In the genomic region with DNA sequence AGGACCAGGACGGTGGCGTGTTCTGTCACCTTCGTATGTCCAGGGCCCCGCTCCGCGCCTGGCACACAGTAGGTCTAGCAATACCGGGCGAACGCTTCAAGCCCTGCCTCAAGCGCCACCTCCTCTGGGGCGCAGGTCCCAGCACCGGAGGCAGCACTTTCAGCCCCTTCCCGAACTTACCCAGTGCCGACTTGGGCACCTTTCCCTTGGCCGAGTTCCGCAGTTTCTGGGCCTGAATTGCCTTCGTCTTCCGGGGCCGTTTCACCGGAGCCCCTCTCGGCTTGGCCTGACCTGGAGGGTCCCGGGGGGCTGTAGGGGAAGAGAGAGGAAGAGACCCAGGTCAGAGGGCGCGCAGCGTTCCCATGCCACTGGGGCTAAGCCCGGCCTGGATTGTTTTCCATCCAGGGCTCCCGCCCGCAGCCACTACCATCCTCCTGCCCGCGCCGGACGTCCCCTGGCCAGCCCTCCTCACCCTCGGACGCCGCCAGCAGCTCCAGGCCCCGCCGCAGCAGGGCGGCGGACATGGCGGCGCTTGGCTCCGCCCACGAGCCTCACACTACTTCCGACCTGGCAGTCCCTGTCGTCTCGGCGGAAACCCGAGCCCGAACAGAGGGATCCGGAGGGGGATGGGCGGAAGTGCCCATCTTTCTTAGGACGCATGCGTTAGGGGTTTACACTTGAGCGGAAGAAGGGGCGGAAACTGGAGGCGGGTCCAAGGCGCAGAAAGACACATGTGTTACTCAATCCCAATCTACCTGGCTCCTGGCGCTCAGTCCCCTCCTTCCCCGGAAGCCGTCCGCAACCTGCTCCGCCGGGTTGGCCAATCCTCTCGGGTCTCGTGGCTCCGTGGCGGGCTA, we compare ENCODE assay signal across 8 cellular contexts. TPM values are rescaled to one million over a fixed set of nuclear protein-coding genes. Genes with fewer than 3 reads are reported as not detected.
A peak's percentile ranks its signal among the peaks of the same experiment; 100 is the strongest.
DNase-seq lines count a peak whose midpoint lies in the region; ATAC-seq, FAIRE-seq and TF ChIP-seq lines count a peak whose summit lies in the region.

A gene with protein sequence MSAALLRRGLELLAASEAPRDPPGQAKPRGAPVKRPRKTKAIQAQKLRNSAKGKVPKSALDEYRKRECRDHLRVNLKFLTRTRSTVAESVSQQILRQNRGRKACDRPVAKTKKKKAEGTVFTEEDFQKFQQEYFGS (minus strand): TSS at position 534 of the 857 bp plus-strand sequence. CDS start 10 bp downstream, at position 524.

- H3K4me1 ChIP-seq in heart left ventricle, result peaks cover 7 to 56% (median 43%) of the 10 kb centered on the region in 12 donors

- H3K4me3 Mint-ChIP-seq in type B pancreatic cell, result peak within 1 kb of the TSS; percentile 98

- peaks cover 0 to 34% (median 16%) of the 10 kb centered on the region in 9 donors for H3K36me3 ChIP-seq in heart left ventricle

- peak within 1 kb of the TSS; percentile 97 for H3K27ac Mint-ChIP-seq in type B pancreatic cell

- H3K4me3 ChIP-seq in heart left ventricle, result peak within 1 kb of the TSS; percentile 53 to 96 (median 85)

- no peaks in the 10 kb centered on the region for H3K9me3 ChIP-seq in heart left ventricle

- H3K27ac ChIP-seq in heart left ventricle, result peak within 1 kb of the TSS; percentile 66 to 97 (median 92)

- TF ChIP-seq CTCF in heart left ventricle (IDR thresholded peaks at IDR 0.05), result no peak
- TF ChIP-seq CTCF in type B pancreatic cell (conservative IDR thresholded peaks at IDR 0.05), result no peak

- intact Hi-C loops in T-helper 1 cell treated with Interleukin-12 subunit alpha and Interleukin-12 subunit beta and Interleukin-4 antibody, amounts not matched to agents 30 ng/mL and 1 ng/mL, for 36 hours (cut with micrococcal nuclease), result loop anchor here (1.0 to 10.0 kb wide), 17 partner anchors 12 to 1560 kb away; partner anchors contain the start of genes ADSL, ATF4, EP300 and GRAP2
- intact Hi-C loops in heart left ventricle (cut with DNase I), result loop anchor here (5.0 to 10.0 kb wide), 7 partner anchors 190 to 1105 kb away; partner anchors contain the start of genes ADSL (in 9 of the 10) and MRTFA (in 1 of the 10)

- peak; percentile 100 for FAIRE-seq in GM12892 (lab: Jason Lieb, UNC)

- DNase-seq in GM12892 (ENCODE audit: insufficient read length) (peak; percentile 93), NCI-H146 treated with DMSO at 0.1 percent for 48 hours (lab: John Stamatoyannopoulos, UW; ENCODE audit: unreplicated experiment) (peak; percentile 98), amniotic epithelial cell (ENCODE audit: low read depth) (peak; percentile 99), heart left ventricle (peak; percentile 98 to 100 (median 99)), pons (ENCODE audit: low spot score) (peak; percentile 99), type B pancreatic cell (ENCODE audit: extremely low spot score, unreplicated experiment) (peak; percentile 97)

- H3K36me3 Mint-ChIP-seq in type B pancreatic cell, result peaks cover 5% of the 10 kb centered on the region

- WGBS in heart left ventricle, 4 donors, result 0 to 1% (median 0%) methylated on average over 55 to 67 of the region's 67 CpGs

- H3K9me3 Mint-ChIP-seq in type B pancreatic cell, result no peaks in the 10 kb centered on the region

- TF ChIP-seq POLR2A in GM12892 (IDR thresholded peaks at IDR 0.05; ENCODE audit: low read depth, low read length) (peak; percentile 96), heart left ventricle (IDR thresholded peaks at IDR 0.05) (peak in 1 of 2 donors; percentile 89)

- no peaks in the 10 kb centered on the region for H3K27me3 Mint-ChIP-seq in type B pancreatic cell

- no peaks in the 10 kb centered on the region for H3K27me3 ChIP-seq in heart left ventricle

- peaks cover 51% of the 10 kb centered on the region for H3K4me1 Mint-ChIP-seq in type B pancreatic cell (ENCODE audit: unreplicated experiment)

- ATAC-seq in HG02852 (IDR thresholded peaks at IDR 0.05; ENCODE audit: unreplicated experiment) (peak; percentile 70), heart left ventricle (peak; percentile 87 to 92 (median 88))

RNA-seq across cellular contexts. Expression of the gene that starts here (rescaled TPM):
- 46.3 TPM for polyA plus RNA-seq in GM12892 (2012; ENCODE audit: missing spikeins)
- total RNA-seq in T-helper 1 cell treated with Interleukin-12 subunit alpha and Interleukin-12 subunit beta and Interleukin-4 antibody, amounts not matched to agents 30 ng/mL and 1 ng/mL, for 36 hours, result 69.6 and 77.9 TPM in 2 replicates
- 100 to 1,000 TPM in 2 of 9 donors, 10 to 100 TPM in 7; 33.2 to 108 (median 44.5) TPM for total RNA-seq in heart left ventricle
- 100 to 1,000 TPM; 154 to 220 TPM for polyA plus RNA-seq in heart left ventricle
- 52.3 and 59.1 TPM in 2 replicates for total RNA-seq in type B pancreatic cell (ENCODE audit: low replicate concordance)

Comparison
In these comparisons a context has a peak if more than half of its experiments do, and no peak if none do; other contexts are left out.
1. Peak in every context shown above with its lines: DNase-seq, ATAC-seq, H3K4me3 ChIP-seq and H3K27ac ChIP-seq.